Comparison of ENCODE assay signal across 8 cellular contexts in genomic region chr17:5881849-5882248, GRCh38.
"Had no signal": no experiment of that assay in that cellular context is flagged by ENCODE, and none has a peak within 500 bp of the region (broad histone marks: within the 10 kb centered on the region; RNA-seq: fewer than 3 reads in every experiment).

No MANE protein-coding gene starts in this region.

- FAIRE-seq: G401.6, GM12878, GM12891, GM12892, GM18507, GM19239 had no signal

- DNase-seq: GDM1, GF-D8 had no signal

- H3K4me3 ChIP-seq: GM12878 had no signal

- ATAC-seq: GM12878 had no signal
